8 cellular contexts compared by ENCODE assay signal in genomic region chr20:20312562-20312961, GRCh38. TPM values are rescaled to one million over a fixed set of nuclear protein-coding genes. Genes with fewer than 3 reads are reported as not detected.
"Had no signal": no experiment of that assay in that cellular context is flagged by ENCODE, and none has a peak within 500 bp of the region (broad histone marks: within the 10 kb centered on the region; RNA-seq: fewer than 3 reads in every experiment).

No MANE protein-coding gene starts in this region.

- FAIRE-seq: HTR-8/SVneo, K562 had no signal

- ATAC-seq: K562 had no signal

- H3K27ac ChIP-seq: HL-60 had no signal

- H3K4me3 Mint-ChIP-seq: IgD-negative memory B cell had no signal

- H3K27ac Mint-ChIP-seq: IgD-negative memory B cell had no signal

- DNase-seq: IMR-90, KBM-7, KG1 had no signal

- H3K4me3 ChIP-seq: K562 had no signal

- H3K36me3 Mint-ChIP-seq: IgD-negative memory B cell had no signal

RNA-seq across cellular contexts. Expression of gene INSM1, which starts 55.3 kb away (rescaled TPM):
- total RNA-seq: HT1080, IMR-90, K562 had no signal
- polyA plus RNA-seq: IgD-negative memory B cell, IMR-90, K562 had no signal
